Comparison of ENCODE assay signal across 8 cellular contexts in the genomic region with DNA sequence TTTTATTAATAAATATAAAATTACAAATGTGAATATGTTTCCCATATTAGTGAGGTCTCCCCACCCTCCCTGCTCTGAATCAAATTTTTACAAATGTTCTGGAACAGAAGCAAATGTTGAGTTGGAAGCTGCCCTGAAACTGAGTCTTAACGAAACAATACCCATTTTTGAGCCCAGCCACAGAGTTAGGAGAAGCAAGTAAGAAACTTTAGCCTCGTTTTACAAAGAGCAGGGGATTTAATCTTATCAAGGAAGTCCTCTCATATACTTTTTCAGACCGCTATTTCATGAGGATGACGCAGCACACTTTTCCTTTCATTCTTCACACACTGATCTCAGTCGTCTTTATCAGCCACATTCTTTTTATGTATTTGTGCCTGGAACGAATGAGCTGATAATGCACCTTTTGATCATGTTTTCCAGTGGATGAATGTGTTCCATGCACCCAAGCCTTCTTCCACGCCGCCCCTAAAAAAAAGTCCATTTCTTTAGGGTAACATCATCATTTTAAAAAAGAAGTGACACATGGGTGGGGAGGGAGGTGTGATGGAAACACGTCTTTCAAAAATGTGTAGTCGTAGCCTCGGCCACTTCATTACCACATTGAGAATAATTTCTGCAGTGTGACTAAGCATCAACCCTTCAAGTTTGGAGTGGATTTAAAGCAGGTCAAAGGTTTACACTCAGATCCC. TPM values are rescaled to one million over a fixed set of nuclear protein-coding genes. Genes with fewer than 3 reads are reported as not detected.
DNase-seq lines count a peak whose midpoint lies in the region; ATAC-seq and TF ChIP-seq lines count a peak whose summit lies in the region.

No MANE protein-coding gene starts in this region.

- peaks cover 0 to 6% (median 0%) of the 10 kb centered on the region in 11 experiments; a peak in 5 of 22 replicates for H3K9me3 ChIP-seq in BLaER1 treated with 17β-estradiol and CSF1 and Interleukin-3, amounts not matched to agents 10 nM and 100 nM (replicated peaks in 1 of 11)
- H3K9me3 ChIP-seq in RWPE2 (ENCODE audit: severe bottlenecking) (no peaks in the 10 kb centered on the region), sigmoid colon (no peaks in the 10 kb centered on the region)

- peak overlapping the region in 8 of 11 experiments; percentile 13 to 66 (median 42); a peak in 12 of 22 replicates for H3K4me2 ChIP-seq in BLaER1 treated with 17β-estradiol and CSF1 and Interleukin-3, amounts not matched to agents 10 nM and 100 nM

- peak overlapping the region in 3 of 11 experiments; percentile 27 to 41 (median 41); a peak in 6 of 22 replicates for H3K27ac ChIP-seq in BLaER1 treated with 17β-estradiol and CSF1 and Interleukin-3, amounts not matched to agents 10 nM and 100 nM
- H3K27ac ChIP-seq in RWPE2 (ENCODE audit: poor library complexity, severe bottlenecking) (no peak overlapping the region), coronary artery (peak overlapping the region; percentile 64 to 84), sigmoid colon (peak overlapping the region; percentile 12 to 65 (median 39))

- no peaks in the 10 kb centered on the region for H4K20me1 ChIP-seq in BLaER1 treated with 17β-estradiol and CSF1 and Interleukin-3, amounts not matched to agents 10 nM and 100 nM

- 52 to 75% methylated on average over 11 of the region's 11 CpGs for WGBS in sigmoid colon, 2 donors

- ATAC-seq in GM21737 (IDR thresholded peaks at IDR 0.05; ENCODE audit: unreplicated experiment) (peak; percentile 40), RWPE2 (ENCODE audit: low read depth) (no peak; the same call in 2 of the 3 replicates)

- H3K9ac ChIP-seq in BLaER1 treated with 17β-estradiol and CSF1 and Interleukin-3, amounts not matched to agents 10 nM and 100 nM = peak overlapping the region in 4 of 11 experiments; percentile 37 to 59 (median 50); a peak in 5 of 22 replicates

- H3K4me1 ChIP-seq in BLaER1 treated with 17β-estradiol and CSF1 and Interleukin-3, amounts not matched to agents 10 nM and 100 nM = peaks cover 0 to 13% (median 0%) of the 10 kb centered on the region in 10 experiments; a peak in 8 of 20 replicates
- H3K4me1 ChIP-seq in RWPE2 (ENCODE audit: insufficient read depth, poor library complexity, severe bottlenecking) = no peaks in the 10 kb centered on the region
- peaks cover 0 to 9% (median 1%) of the 10 kb centered on the region in 4 donors for H3K4me1 ChIP-seq in sigmoid colon

- no peak for TF ChIP-seq EP300 in sigmoid colon (IDR thresholded peaks at IDR 0.05)

- H3K27me3 ChIP-seq in BLaER1 treated with 17β-estradiol and CSF1 and Interleukin-3, amounts not matched to agents 10 nM and 100 nM = no peaks in the 10 kb centered on the region
- no peaks in the 10 kb centered on the region for H3K27me3 ChIP-seq in RWPE2 (ENCODE audit: insufficient read depth, poor library complexity, severe bottlenecking)
- H3K27me3 ChIP-seq in sigmoid colon = no peaks in the 10 kb centered on the region

- no peak for TF ChIP-seq POLR2A in sigmoid colon (IDR thresholded peaks at IDR 0.05)

- TF ChIP-seq CTCF in RWPE2 (IDR thresholded peaks at IDR 0.05; ENCODE audit: poor library complexity, severe bottlenecking) = peak; percentile 55
- TF ChIP-seq CTCF in coronary artery (IDR thresholded peaks at IDR 0.05) = no peak
- no peak for TF ChIP-seq CTCF in sigmoid colon (IDR thresholded peaks at IDR 0.05)

- 0 out of 22 replicates have a peak, but pooled peaks cover 0 to 6% (median 0%) of the 10 kb centered on the region in 11 experiments for H3K36me3 ChIP-seq in BLaER1 treated with 17β-estradiol and CSF1 and Interleukin-3, amounts not matched to agents 10 nM and 100 nM
- H3K36me3 ChIP-seq in RWPE2 (ENCODE audit: low read depth) = no peaks in the 10 kb centered on the region
- no peaks in the 10 kb centered on the region for H3K36me3 ChIP-seq in sigmoid colon

- H3K4me3 ChIP-seq in BLaER1 treated with 17β-estradiol and CSF1 and Interleukin-3, amounts not matched to agents 10 nM and 100 nM = peak overlapping the region in 4 of 10 experiments; percentile 16 to 34 (median 21); a peak in 3 of 20 replicates
- H3K4me3 ChIP-seq in RWPE2 (ENCODE audit: severe bottlenecking) (no peak overlapping the region), coronary artery (peak overlapping the region; percentile 57), sigmoid colon (peak overlapping the region in 3 of 4 donors; percentile 17 to 34 (median 27))

- intact Hi-C loops in sigmoid colon (cut with DNase I) = loop anchor here (1.0 to 10.0 kb wide), 3 partner anchors 113 to 703 kb away; partner anchors contain the start of gene SUMF1

- DNase-seq in RWPE2 (ENCODE audit: low spot score) (no peak), coronary artery (ENCODE audit: low spot score) (no peak), sigmoid colon (no peak), NCI-H510A treated with DMSO at 0.1 percent for 48 hours (lab: John Stamatoyannopoulos, UW) (no peak), putamen (ENCODE audit: low spot score) (no peak), NCI-H2081 (lab: John Stamatoyannopoulos, UW) (no peak)

RNA-seq across cellular contexts. Expression of gene SETMAR, which starts 48.1 kb away (rescaled TPM):
- total RNA-seq in sigmoid colon = 10 to 100 TPM; 15.3 to 36.4 (median 28.6) TPM
- polyA plus RNA-seq in sigmoid colon = 10 to 100 TPM in 2 of 3 donors, 1 to 10 TPM in 1; 8.8 to 12.6 (median 10.6) TPM
